Comparison of ENCODE assay signal across 1 cellular context in the genomic region with DNA sequence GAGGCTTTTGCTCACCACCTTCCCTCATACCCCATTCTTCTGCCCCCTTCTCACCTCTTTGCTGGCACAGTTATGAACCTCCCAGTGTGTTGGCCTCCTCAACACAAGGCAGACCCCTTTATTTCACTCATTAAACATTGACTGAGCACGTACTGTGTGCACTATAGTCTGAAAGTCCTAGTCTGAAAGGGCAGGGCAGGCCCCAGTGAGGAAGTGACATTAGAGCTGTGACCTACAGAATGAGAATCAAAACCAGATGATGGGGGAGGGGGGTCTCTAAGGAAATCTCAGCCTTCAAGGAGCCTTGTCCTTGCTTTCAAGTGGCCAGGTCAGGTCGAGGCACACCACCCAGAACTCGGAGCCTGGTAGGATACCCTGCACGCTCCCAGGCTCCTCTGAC.
TF ChIP-seq lines count a peak whose summit lies in the region.

No MANE protein-coding gene starts in this region.

TF ChIP-seq in K562, 482 proteins besides CTCF, POLR2A, EP300 and RAD21 (continued from another document):
- TF ChIP-seq, protein P1, sequence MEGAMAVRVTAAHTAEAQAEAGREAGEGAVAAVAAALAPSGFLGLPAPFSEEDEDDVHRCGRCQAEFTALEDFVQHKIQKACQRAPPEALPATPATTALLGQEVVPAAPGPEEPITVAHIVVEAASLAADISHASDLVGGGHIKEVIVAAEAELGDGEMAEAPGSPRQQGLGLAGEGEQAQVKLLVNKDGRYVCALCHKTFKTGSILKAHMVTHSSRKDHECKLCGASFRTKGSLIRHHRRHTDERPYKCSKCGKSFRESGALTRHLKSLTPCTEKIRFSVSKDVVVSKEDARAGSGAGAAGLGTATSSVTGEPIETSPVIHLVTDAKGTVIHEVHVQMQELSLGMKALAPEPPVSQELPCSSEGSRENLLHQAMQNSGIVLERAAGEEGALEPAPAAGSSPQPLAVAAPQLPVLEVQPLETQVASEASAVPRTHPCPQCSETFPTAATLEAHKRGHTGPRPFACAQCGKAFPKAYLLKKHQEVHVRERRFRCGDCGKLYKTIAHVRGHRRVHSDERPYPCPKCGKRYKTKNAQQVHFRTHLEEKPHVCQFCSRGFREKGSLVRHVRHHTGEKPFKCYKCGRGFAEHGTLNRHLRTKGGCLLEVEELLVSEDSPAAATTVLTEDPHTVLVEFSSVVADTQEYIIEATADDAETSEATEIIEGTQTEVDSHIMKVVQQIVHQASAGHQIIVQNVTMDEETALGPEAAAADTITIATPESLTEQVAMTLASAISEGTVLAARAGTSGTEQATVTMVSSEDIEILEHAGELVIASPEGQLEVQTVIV (CRISPR knock-in tag; IDR thresholded peaks at IDR 0.05; ENCODE audit: borderline replicate concordance) = no peak
